Comparison of ENCODE assay signal across 10 cellular contexts in genomic region chr13:29817604-29818378, GRCh38. TPM values are rescaled to one million over a fixed set of nuclear protein-coding genes. Genes with fewer than 3 reads are reported as not detected.
DNase-seq lines count a peak whose midpoint lies in the region; ATAC-seq and FAIRE-seq lines count a peak whose summit lies in the region.
"Had no signal": no experiment of that assay in that cellular context is flagged by ENCODE, and none has a peak within 500 bp of the region (broad histone marks: within the 10 kb centered on the region; RNA-seq: fewer than 3 reads in every experiment).

No MANE protein-coding gene starts in this region.

- peak; percentile 79 to 88 for ATAC-seq in activated CD4-positive, CD25-positive, alpha-beta regulatory T cell treated with anti-CD3 and anti-CD28 coated beads, Interleukin-2, amount 50 U/mL, for 24 hours
- ATAC-seq in HG02840 (IDR thresholded peaks at IDR 0.05; ENCODE audit: low FRiP score, unreplicated experiment): peak; percentile 86

- DNase-seq in activated CD4-positive, CD25-positive, alpha-beta regulatory T cell (lab: John Stamatoyannopoulos, UW): no peak
- DNase-seq in NOMO-1 (lab: John Stamatoyannopoulos, UW; ENCODE audit: unreplicated experiment in 2 of 2): peak; percentile 71 to 93
- no peak for DNase-seq in occipital lobe (lab: John Stamatoyannopoulos, UW)
- DNase-seq in mucosa of gallbladder (ENCODE audit: low spot score): no peak
- DNase-seq in T-helper 9 cell: no peak
- DNase-seq: heart left ventricle had no signal

- FAIRE-seq in islet of Langerhans (lab: Jason Lieb, UNC): peak; percentile 83
- FAIRE-seq: A204.1 had no signal

RNA-seq across cellular contexts. Expression of gene UBL3, which starts 32.6 kb away (rescaled TPM):
- total RNA-seq in occipital lobe: 75.5 TPM
- 67.9 TPM for total RNA-seq in mucosa of gallbladder

Comparison
In these comparisons a context has a peak if more than half of its experiments do, and no peak if none do; other contexts are left out.
1. DNase-seq: peak in NOMO-1 (2 of 2); none in activated CD4-positive, CD25-positive, alpha-beta regulatory T cell (0 of 4), occipital lobe (single experiment), mucosa of gallbladder (single experiment) and T-helper 9 cell (single experiment).